ENCODE assay signal across 7 cellular contexts in genomic region chr3:125090649-125091048, GRCh38.
"Had no signal": no experiment of that assay in that cellular context is flagged by ENCODE, and none has a peak within 500 bp of the region (broad histone marks: within the 10 kb centered on the region; RNA-seq: fewer than 3 reads in every experiment).

No MANE protein-coding gene starts in this region.

- FAIRE-seq: G401.6, GM12878, GM12892, GM18507, GM19239 had no signal

- H3K4me3 ChIP-seq: GM12878 had no signal

- DNase-seq: GDM1, GF-D8 had no signal

- ATAC-seq: GM12878 had no signal
